ENCODE assay signal across 27 cellular contexts in genomic region chr3:13644341-13645082, GRCh38.
DNase-seq lines count a peak whose midpoint lies in the region; TF ChIP-seq lines count a peak whose summit lies in the region.
"Had no signal": no experiment of that assay in that cellular context is flagged by ENCODE, and none has a peak within 500 bp of the region (broad histone marks: within the 10 kb centered on the region; RNA-seq: fewer than 3 reads in every experiment).

No MANE protein-coding gene starts in this region.

- no peak for TF ChIP-seq CTCF in astrocyte of the spinal cord (IDR thresholded peaks at IDR 0.05; ENCODE audit: low read depth, low read length)
- TF ChIP-seq CTCF in foreskin fibroblast (IDR thresholded peaks at IDR 0.05; ENCODE audit: low read depth, low read length), result no peak
- TF ChIP-seq CTCF in chondrocyte (IDR thresholded peaks at IDR 0.05), result no peak

- H3K4me3 Mint-ChIP-seq in chondrocyte (ENCODE audit: unreplicated experiment), result no peak overlapping the region
- H3K4me3 Mint-ChIP-seq: H9; T-helper 1 cell treated with Interleukin-12 subunit alpha and Interleukin-12 subunit beta and Interleukin-4 antibody, amounts not matched to agents 30 μg/mL and 1 μg/mL, for 36 hours had no signal

- no peaks in the 10 kb centered on the region for H3K9me3 Mint-ChIP-seq in chondrocyte (ENCODE audit: low read depth)
- H3K9me3 Mint-ChIP-seq: H9; T-helper 1 cell treated with Interleukin-12 subunit alpha and Interleukin-12 subunit beta and Interleukin-4 antibody, amounts not matched to agents 30 μg/mL and 1 μg/mL, for 36 hours had no signal

- H3K4me1 Mint-ChIP-seq in chondrocyte (ENCODE audit: low read depth), result peaks cover 20% of the 10 kb centered on the region

- H3K27ac Mint-ChIP-seq in chondrocyte (ENCODE audit: unreplicated experiment), result no peak overlapping the region
- H3K27ac Mint-ChIP-seq: H9; T-helper 1 cell treated with Interleukin-12 subunit alpha and Interleukin-12 subunit beta and Interleukin-4 antibody, amounts not matched to agents 30 μg/mL and 1 μg/mL, for 36 hours had no signal

- peaks cover 2% of the 10 kb centered on the region for H3K36me3 Mint-ChIP-seq in chondrocyte (ENCODE audit: low read depth)

- in situ Hi-C loops in astrocyte of the spinal cord (cut with HindIII; ENCODE audit: low sequenced_read_pairs), result no loop called here

- H3K4me3 ChIP-seq in astrocyte of the spinal cord (ENCODE audit: low read depth, low read length), result no peak overlapping the region
- H3K4me3 ChIP-seq in foreskin fibroblast (ENCODE audit: low read depth in 1 of 2, low read length in 2 of 2), result no peak overlapping the region
- H3K4me3 ChIP-seq: BLaER1 treated with 17β-estradiol and CSF1 and Interleukin-3, amounts not matched to agents 10 nM and 100 nM; prostate gland; stomach; upper lobe of right lung had no signal

- intact Hi-C loops in head of caudate nucleus (cut with DNase I), result no loop called here

- DNase-seq in A172 (ENCODE audit: low spot score) (peak; percentile 48), GM04503 (ENCODE audit: low read depth) (peak; percentile 18), astrocyte of the spinal cord (ENCODE audit: low read depth, low spot score) (peak; percentile 32), foreskin fibroblast (peak; percentile 29 to 50), SKM-1 treated with dmso at 0.1 percent for 144 hours (lab: John Stamatoyannopoulos, UW; ENCODE audit: unreplicated experiment) (no peak), head of caudate nucleus (no peak), Ammon's horn (ENCODE audit: low spot score) (no peak), chondrocyte (ENCODE audit: low spot score) (no peak)
- DNase-seq: 8988T; activated CD8-positive, alpha-beta memory T cell treated with anti-CD3 and anti-CD28 coated beads for 24 hours; activated naive CD4-positive, alpha-beta T cell; activated T-cell treated with anti-CD3 and anti-CD28 coated beads, Interleukin-2, amount 50 U/mL, for 1 hour; amygdala; Caco-2; cerebellar nuclear complex; DMS79; H9; Karpas-422; NCI-H1694 treated with DMSO at 0.1 percent for 48 hours; NCI-H69; RPMI8226; stimulated activated CD8-positive, alpha-beta memory T cell treated with anti-CD3 and anti-CD28 coated beads, Interleukin-4, amount 100 ng/mL, for 48 hours; stomach; upper lobe of right lung had no signal

- H3K27me3 Mint-ChIP-seq in chondrocyte (ENCODE audit: low read depth), result no peaks in the 10 kb centered on the region

Comparison
In these comparisons a context has a peak if more than half of its experiments do, and no peak if none do; other contexts are left out.
1. DNase-seq: peak in A172 (single experiment), GM04503 (single experiment), astrocyte of the spinal cord (single experiment) and foreskin fibroblast (2 of 2); none in SKM-1 treated with dmso at 0.1 percent for 144 hours (single experiment), head of caudate nucleus (0 of 42), Ammon's horn (single experiment) and chondrocyte (single experiment).